ENCODE assay signal across 14 cellular contexts in the genomic region with DNA sequence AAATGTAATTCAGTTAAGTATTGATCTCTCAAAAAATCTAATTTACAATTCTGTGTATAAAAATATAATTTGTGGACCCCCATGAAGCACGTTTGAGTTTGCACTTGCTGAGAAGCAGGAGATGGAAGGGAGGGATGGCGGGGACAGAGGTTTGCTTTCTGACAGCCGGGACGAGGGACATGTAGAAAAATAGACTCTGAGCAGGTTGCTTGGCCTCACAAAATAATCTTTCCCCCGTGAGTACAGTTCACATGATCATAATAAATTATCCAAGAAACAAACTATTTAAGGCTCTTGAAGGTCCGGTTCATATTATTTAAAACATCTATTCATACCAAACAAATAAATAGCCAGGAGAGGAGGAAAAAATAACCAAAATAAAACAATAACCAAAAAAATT. TPM values are rescaled to one million over a fixed set of nuclear protein-coding genes. Genes with fewer than 3 reads are reported as not detected.
"Had no signal": no experiment of that assay in that cellular context is flagged by ENCODE, and none has a peak within 500 bp of the region (broad histone marks: within the 10 kb centered on the region; RNA-seq: fewer than 3 reads in every experiment).

No MANE protein-coding gene starts in this region.

- H3K9me3 Mint-ChIP-seq: activated CD4-positive, alpha-beta T cell treated with anti-CD3 and anti-CD28 coated beads, Interleukin-2, amount 10 ng/mL, durations not matched to agents 7 days and 5 days; activated naive CD4-positive, alpha-beta T cell treated with anti-CD3 and anti-CD28 coated beads, Interleukin-2, amount 50 U/mL, for 72 hours; stimulated activated effector memory CD8-positive, alpha-beta T cell treated with anti-CD3 and anti-CD28 coated beads, Interleukin-12 subunit alpha, Interleukin-12 subunit beta, amount 100 ng/mL, for 72 hours had no signal

- H3K27ac Mint-ChIP-seq: activated CD4-positive, alpha-beta T cell treated with anti-CD3 and anti-CD28 coated beads, Interleukin-2, amount 10 ng/mL, durations not matched to agents 7 days and 5 days; activated naive CD4-positive, alpha-beta T cell treated with anti-CD3 and anti-CD28 coated beads, Interleukin-2, amount 50 U/mL, for 72 hours; stimulated activated effector memory CD8-positive, alpha-beta T cell treated with anti-CD3 and anti-CD28 coated beads, Interleukin-12 subunit alpha, Interleukin-12 subunit beta, amount 100 ng/mL, for 72 hours had no signal

- H3K4me3 Mint-ChIP-seq: activated CD4-positive, alpha-beta T cell treated with anti-CD3 and anti-CD28 coated beads, Interleukin-2, amount 10 ng/mL, durations not matched to agents 7 days and 5 days; stimulated activated effector memory CD8-positive, alpha-beta T cell treated with anti-CD3 and anti-CD28 coated beads, Interleukin-12 subunit alpha, Interleukin-12 subunit beta, amount 100 ng/mL, for 72 hours had no signal

- DNase-seq: activated CD4-positive, alpha-beta T cell treated with anti-CD3 and anti-CD28 coated beads, Interleukin-2, amount 10 ng/mL, durations not matched to agents 7 days and 5 days; activated effector memory CD4-positive, alpha-beta T cell treated with Interleukin-2 at 50 U/mL for 16 hours; activated T-cell treated with anti-CD3 and anti-CD28 coated beads for 4 hours; anterior cingulate cortex; cerebellar nuclear complex; dermis blood vessel endothelial cell; foreskin melanocyte; stimulated activated CD4-positive, alpha-beta T cell treated with anti-CD3 and anti-CD28 coated beads, Interleukin-2, amount 100 ng/mL, for 24 hours had no signal

- H3K36me3 Mint-ChIP-seq: activated naive CD4-positive, alpha-beta T cell treated with anti-CD3 and anti-CD28 coated beads, Interleukin-2, amount 50 U/mL, for 72 hours; stimulated activated effector memory CD8-positive, alpha-beta T cell treated with anti-CD3 and anti-CD28 coated beads, Interleukin-12 subunit alpha, Interleukin-12 subunit beta, amount 100 ng/mL, for 72 hours had no signal

- ATAC-seq: activated naive CD4-positive, alpha-beta T cell treated with anti-CD3 and anti-CD28 coated beads, Interleukin-2, amount 50 U/mL, for 72 hours; pancreas; stimulated activated effector memory CD8-positive, alpha-beta T cell treated with anti-CD3 and anti-CD28 coated beads, Interleukin-12 subunit alpha, Interleukin-12 subunit beta, amount 100 ng/mL, for 72 hours had no signal

RNA-seq across cellular contexts. Expression of a gene that starts 10.0 kb away (rescaled TPM):
- total RNA-seq: activated CD4-positive, alpha-beta T cell treated with anti-CD3 and anti-CD28 coated beads, Interleukin-2, amount 10 ng/mL, durations not matched to agents 7 days and 5 days; activated naive CD4-positive, alpha-beta T cell treated with anti-CD3 and anti-CD28 coated beads, Interleukin-2, amount 50 U/mL, for 72 hours; breast epithelium; dermis blood vessel endothelial cell; lower leg skin; mesenteric fat pad had no signal
